ENCODE assay signal across 3 cellular contexts in the genomic region with DNA sequence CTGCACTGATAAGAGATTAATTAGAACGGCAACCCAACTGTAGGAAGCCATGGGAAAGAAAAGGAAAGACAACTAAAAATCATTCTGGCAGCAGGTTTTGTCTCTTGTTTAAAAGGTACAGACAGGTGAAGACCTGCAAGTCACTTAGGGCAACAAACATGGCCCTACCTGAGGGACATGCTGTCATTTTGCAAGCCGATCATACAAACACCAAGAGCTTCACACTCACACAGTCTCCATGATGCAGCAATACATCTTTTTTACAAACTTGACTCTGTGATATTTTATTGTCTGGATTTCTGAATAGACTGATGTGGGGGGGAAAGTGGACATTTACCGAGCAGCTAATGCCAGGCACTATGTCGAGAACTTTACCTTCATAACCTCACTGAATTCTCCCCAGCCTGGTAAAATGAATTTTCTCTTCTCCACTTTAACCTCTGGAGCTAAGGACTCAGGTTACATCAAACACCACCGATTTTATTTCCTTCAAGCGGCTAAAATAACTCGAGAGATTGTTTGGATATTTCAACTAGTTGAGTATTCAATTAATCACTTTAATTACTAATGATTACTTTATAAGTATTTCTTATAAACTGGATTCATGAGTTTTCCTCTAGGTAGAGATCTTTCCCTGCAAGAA.
TF ChIP-seq lines count a peak whose summit lies in the region.

No MANE protein-coding gene starts in this region.

TF ChIP-seq in A549, 52 proteins besides CTCF, POLR2A, EP300 and RAD21:
- TF ChIP-seq TFCP2L1 (CRISPR knock-in tag; IDR thresholded peaks at IDR 0.05): peak; percentile 70
- 0 out of 2 replicates have a peak, but pooled peaks have one; percentile 49 for TF ChIP-seq HOXB13 (CRISPR knock-in tag; IDR thresholded peaks at IDR 0.05; ENCODE audit: low read depth)
- TF ChIP-seq, protein P1, sequence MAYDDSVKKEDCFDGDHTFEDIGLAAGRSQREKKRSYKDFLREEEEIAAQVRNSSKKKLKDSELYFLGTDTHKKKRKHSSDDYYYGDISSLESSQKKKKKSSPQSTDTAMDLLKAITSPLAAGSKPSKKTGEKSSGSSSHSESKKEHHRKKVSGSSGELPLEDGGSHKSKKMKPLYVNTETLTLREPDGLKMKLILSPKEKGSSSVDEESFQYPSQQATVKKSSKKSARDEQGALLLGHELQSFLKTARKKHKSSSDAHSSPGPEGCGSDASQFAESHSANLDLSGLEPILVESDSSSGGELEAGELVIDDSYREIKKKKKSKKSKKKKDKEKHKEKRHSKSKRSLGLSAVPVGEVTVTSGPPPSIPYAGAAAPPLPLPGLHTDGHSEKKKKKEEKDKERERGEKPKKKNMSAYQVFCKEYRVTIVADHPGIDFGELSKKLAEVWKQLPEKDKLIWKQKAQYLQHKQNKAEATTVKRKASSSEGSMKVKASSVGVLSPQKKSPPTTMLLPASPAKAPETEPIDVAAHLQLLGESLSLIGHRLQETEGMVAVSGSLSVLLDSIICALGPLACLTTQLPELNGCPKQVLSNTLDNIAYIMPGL (CRISPR knock-in tag; IDR thresholded peaks at IDR 0.05; ENCODE audit: borderline replicate concordance): 0 out of 2 replicates have a peak, but pooled peaks have one; percentile 35
- TF ChIP-seq HOXA7 (CRISPR knock-in tag; IDR thresholded peaks at IDR 0.05): 0 out of 2 replicates have a peak, but pooled peaks have one; percentile 44
- peak; percentile 30; the same call in 1 of the 2 replicates for TF ChIP-seq ZSCAN20 (CRISPR knock-in tag; IDR thresholded peaks at IDR 0.05)
- TF ChIP-seq NR3C1 (IDR thresholded peaks at IDR 0.05): no peak
- no peak for TF ChIP-seq MAX (IDR thresholded peaks at IDR 0.05)
- 0 out of 2 replicates have a peak, but pooled peaks have one; percentile 6 for TF ChIP-seq ATOH8 (CRISPR knock-in tag; IDR thresholded peaks at IDR 0.05; ENCODE audit: low read depth)

TF ChIP-seq in IMR-90, 13 proteins besides CTCF, POLR2A, EP300 and RAD21:
- TF ChIP-seq RFX5 (IDR thresholded peaks at IDR 0.05; ENCODE audit: low read depth, low read length) (no peak), RCOR1 (IDR thresholded peaks at IDR 0.05; ENCODE audit: insufficient replicate concordance, low read length) (no peak), CHD1 (IDR thresholded peaks at IDR 0.05; ENCODE audit: low read depth, low read length) (no peak), FOS (IDR thresholded peaks at IDR 0.05; ENCODE audit: low read depth, low read length) (no peak), MAZ (IDR thresholded peaks at IDR 0.05; ENCODE audit: borderline replicate concordance, low read depth, low read length) (no peak), SMC3 (IDR thresholded peaks at IDR 0.05; ENCODE audit: low read depth, low read length) (no peak), BHLHE40 (IDR thresholded peaks at IDR 0.05; ENCODE audit: low read depth, low read length) (no peak), ELK1 (IDR thresholded peaks at IDR 0.05; ENCODE audit: borderline replicate concordance, low read depth, low read length) (no peak)

TF ChIP-seq in HEK293T, 16 proteins besides CTCF, POLR2A, EP300 and RAD21:
- TF ChIP-seq FOXM1 (IDR thresholded peaks at IDR 0.05; ENCODE audit: borderline replicate concordance) (no peak), PKNOX1 (IDR thresholded peaks at IDR 0.05) (no peak), CTBP1 (IDR thresholded peaks at IDR 0.05; ENCODE audit: borderline replicate concordance) (no peak)
